ENCODE assay signal across 27 cellular contexts in genomic region chr5:77120706-77121105, GRCh38.
"Had no signal": no experiment of that assay in that cellular context is flagged by ENCODE, and none has a peak within 500 bp of the region (broad histone marks: within the 10 kb centered on the region; RNA-seq: fewer than 3 reads in every experiment).

No MANE protein-coding gene starts in this region.

- ATAC-seq: stimulated activated effector memory CD8-positive, alpha-beta T cell treated with anti-CD3 and anti-CD28 coated beads, Interleukin-12 subunit alpha, Interleukin-12 subunit beta, amount 100 ng/mL, for 72 hours; stimulated activated memory B cell treated with anti-CD40 and anti-IgM and Interleukin-4, amounts not matched to agents 10 μg/mL and 1 μg/mL and 100 μg/mL, for 72 hours; stimulated activated naive B cell treated with anti-CD40 and anti-IgM and Interleukin-4, amounts not matched to agents 10 μg/mL and 1 μg/mL and 100 μg/mL, for 72 hours; stimulated activated naive CD8-positive, alpha-beta T cell treated with anti-CD3 and anti-CD28 coated beads, Interleukin-15, amount 100 ng/mL, for 72 hours; stimulated activated naive CD8-positive, alpha-beta T cell treated with anti-CD3 and anti-CD28 coated beads, Interleukin-15, Interleukin-2, amounts not matched to agents 100 U/mL and 50 U/mL, for 24 hours; upper lobe of right lung had no signal

- H3K9me3 ChIP-seq: stomach, suprapubic skin, testis, thoracic aorta, thyroid gland, tibial artery, transverse colon, upper lobe of left lung, upper lobe of right lung, uterus, vagina had no signal

- H3K36me3 ChIP-seq: suprapubic skin, thoracic aorta, thyroid gland, tibial artery, transverse colon, upper lobe of left lung, upper lobe of right lung, uterus, vagina had no signal

- H3K4me3 ChIP-seq: stomach, suprapubic skin, testis, thoracic aorta, thyroid gland, tibial artery, tibial nerve, transverse colon, upper lobe of left lung, upper lobe of right lung, uterus, vagina had no signal

- DNase-seq: stimulated activated CD4-positive, alpha-beta T cell treated with anti-CD3 and anti-CD28 coated beads, Interleukin-2, amount 100 ng/mL, for 48 hours; stimulated activated CD4-positive, alpha-beta T cell treated with anti-CD3 and anti-CD28 coated beads, Interleukin-4, amount 100 ng/mL, for 1 hour; stimulated activated CD4-positive, alpha-beta T cell treated with anti-CD3 and anti-CD28 coated beads, Interleukin-4, amount 100 ng/mL, for 24 hours; stimulated activated CD4-positive, alpha-beta T cell treated with anti-CD3 and anti-CD28 coated beads, Interleukin-4, amount 100 ng/mL, for 4 hours; stimulated activated CD8-positive, alpha-beta memory T cell treated with anti-CD3 and anti-CD28 coated beads, Interleukin-4, amount 100 ng/mL, for 48 hours; stimulated activated naive B cell treated with anti-CD40 and anti-IgM and Interleukin-4, amounts not matched to agents 10 μg/mL and 1 μg/mL and 100 μg/mL, for 72 hours; stimulated activated naive CD4-positive, alpha-beta T cell; stimulated activated naive CD4-positive, alpha-beta T cell treated with Interleukin-2 at 50 U/mL for 16 hours; stimulated activated naive CD8-positive, alpha-beta T cell treated with anti-CD3 and anti-CD28 coated beads, Interleukin-15, amount 100 ng/mL, for 72 hours; stimulated activated naive CD8-positive, alpha-beta T cell treated with anti-CD3 and anti-CD28 coated beads, Interleukin-15, Interleukin-2, amounts not matched to agents 100 U/mL and 50 U/mL, for 24 hours; stomach; substantia nigra; testis; tibial artery; transverse colon; trophoblast cell; upper lobe of left lung; upper lobe of right lung; uterus had no signal

- FAIRE-seq: urothelium cell line had no signal

- H3K27me3 ChIP-seq: stomach, suprapubic skin, testis, thyroid gland, tibial artery, tibial nerve, transverse colon, upper lobe of left lung, upper lobe of right lung, uterus, vagina had no signal

- H3K4me1 ChIP-seq: stomach, suprapubic skin, testis, thyroid gland, tibial artery, tibial nerve, transverse colon, upper lobe of left lung, uterus, vagina had no signal

- H3K27ac ChIP-seq: stomach, suprapubic skin, testis, thoracic aorta, thyroid gland, tibial artery, tibial nerve, transverse colon, upper lobe of left lung, upper lobe of right lung, uterus, vagina had no signal
